ENCODE assay signal across 25 cellular contexts in the genomic region with DNA sequence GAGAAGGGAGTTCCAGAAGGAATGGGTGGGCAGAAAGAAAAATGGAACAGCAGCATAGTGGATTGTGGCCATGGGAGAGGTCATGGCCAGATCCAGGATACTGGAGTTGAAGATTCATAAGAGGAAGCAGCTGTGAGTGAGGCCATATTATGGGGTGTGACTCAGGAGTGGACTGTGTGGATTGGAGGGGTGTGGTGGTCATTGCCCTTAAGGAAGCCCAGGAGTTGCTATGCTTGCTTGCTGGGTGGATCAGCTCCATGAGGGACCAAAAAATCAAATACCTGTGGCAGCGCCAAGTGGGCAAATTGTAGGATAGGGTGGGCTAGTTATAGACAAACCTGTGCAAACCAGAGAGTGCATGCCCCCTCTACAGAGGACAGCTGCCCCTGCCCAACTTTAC. TPM values are rescaled to one million over a fixed set of nuclear protein-coding genes. Genes with fewer than 3 reads are reported as not detected.
A peak's percentile ranks its signal among the peaks of the same experiment; 100 is the strongest.
DNase-seq lines count a peak whose midpoint lies in the region; ATAC-seq and TF ChIP-seq lines count a peak whose summit lies in the region.
"Had no signal": no experiment of that assay in that cellular context is flagged by ENCODE, and none has a peak within 500 bp of the region (broad histone marks: within the 10 kb centered on the region; RNA-seq: fewer than 3 reads in every experiment).

No MANE protein-coding gene starts in this region.

- intact Hi-C loops in Right ventricle myocardium superior (cut with DNase I), result no loop called here
- intact Hi-C loops in heart right ventricle (cut with DNase I), result no loop called here
- intact Hi-C loops in aorta (cut with DNase I), result no loop called here

- H3K9me3 ChIP-seq in heart right ventricle (no peaks in the 10 kb centered on the region), RWPE2 (ENCODE audit: severe bottlenecking) (no peaks in the 10 kb centered on the region), aorta (ENCODE audit: control insufficient read depth, low read length) (no peaks in the 10 kb centered on the region)
- H3K9me3 ChIP-seq: HAP-1, neutrophil, upper lobe of right lung had no signal

- H3K27ac ChIP-seq in heart right ventricle (no peak overlapping the region), RWPE2 (ENCODE audit: poor library complexity, severe bottlenecking) (no peak overlapping the region), aorta (ENCODE audit: low read depth in 1 of 2, low read length in 2 of 2) (no peak overlapping the region)
- H3K27ac ChIP-seq: neutrophil, skin epidermis, upper lobe of right lung had no signal

- ATAC-seq in Right ventricle myocardium superior (ENCODE audit: poor library complexity) (peak; percentile 30), heart right ventricle (no peak), RWPE2 (ENCODE audit: low read depth) (peak; percentile 37; the same call in 2 of the 3 replicates), aorta (ENCODE audit: low FRiP score) (no peak), HG03095 (IDR thresholded peaks at IDR 0.05; ENCODE audit: unreplicated experiment) (no peak)
- ATAC-seq: activated CD8-positive, alpha-beta T cell treated with anti-CD3 and anti-CD28 coated beads, Interleukin-2, amount 10 ng/mL, durations not matched to agents 7 days and 5 days; effector memory CD8-positive, alpha-beta T cell; upper lobe of right lung had no signal

- H3K4me3 ChIP-seq in heart right ventricle (no peak overlapping the region), RWPE2 (ENCODE audit: severe bottlenecking) (no peak overlapping the region), aorta (ENCODE audit: low read length in 2 of 2) (no peak overlapping the region)
- H3K4me3 ChIP-seq: GM12878, HAP-1, skin epidermis, upper lobe of right lung had no signal

- TF ChIP-seq CTCF in heart right ventricle (IDR thresholded peaks at IDR 0.05) (no peak), RWPE2 (IDR thresholded peaks at IDR 0.05; ENCODE audit: poor library complexity, severe bottlenecking) (no peak), type B pancreatic cell (conservative IDR thresholded peaks at IDR 0.05) (no peak)

- peak overlapping the region; percentile 74 for H3K27ac Mint-ChIP-seq in type B pancreatic cell
- H3K27ac Mint-ChIP-seq: activated CD8-positive, alpha-beta T cell treated with anti-CD3 and anti-CD28 coated beads, Interleukin-2, amount 10 ng/mL, durations not matched to agents 7 days and 5 days; B cell; T-helper 1 cell treated with Interleukin-12 subunit alpha and Interleukin-12 subunit beta and Interleukin-4 antibody, amounts not matched to agents 30 μg/mL and 1 μg/mL, for 36 hours had no signal

- peaks cover 0 to 41% (median 7%) of the 10 kb centered on the region in 9 donors for H3K4me1 ChIP-seq in heart right ventricle
- peaks cover 26% of the 10 kb centered on the region for H3K4me1 ChIP-seq in RWPE2 (ENCODE audit: insufficient read depth, poor library complexity, severe bottlenecking)
- peaks cover 0 to 5% of the 10 kb centered on the region in 2 donors for H3K4me1 ChIP-seq in aorta (ENCODE audit: control insufficient read depth in 1 of 2, insufficient read depth in 2 of 2, low read length in 2 of 2)
- H3K4me1 ChIP-seq: upper lobe of right lung had no signal

- H3K36me3 Mint-ChIP-seq in type B pancreatic cell, result peaks cover 4% of the 10 kb centered on the region

- H3K27me3 Mint-ChIP-seq in type B pancreatic cell, result no peaks in the 10 kb centered on the region
- H3K27me3 Mint-ChIP-seq: B cell; effector memory CD8-positive, alpha-beta T cell had no signal

- no peaks in the 10 kb centered on the region for H3K9me3 Mint-ChIP-seq in type B pancreatic cell
- H3K9me3 Mint-ChIP-seq: effector memory CD8-positive, alpha-beta T cell; T-helper 1 cell treated with Interleukin-12 subunit alpha and Interleukin-12 subunit beta and Interleukin-4 antibody, amounts not matched to agents 30 μg/mL and 1 μg/mL, for 36 hours had no signal

- H3K4me3 Mint-ChIP-seq in type B pancreatic cell, result no peak overlapping the region
- H3K4me3 Mint-ChIP-seq: activated CD8-positive, alpha-beta T cell treated with anti-CD3 and anti-CD28 coated beads, Interleukin-2, amount 10 ng/mL, durations not matched to agents 7 days and 5 days; B cell; effector memory CD8-positive, alpha-beta T cell; T-helper 1 cell treated with Interleukin-12 subunit alpha and Interleukin-12 subunit beta and Interleukin-4 antibody, amounts not matched to agents 30 μg/mL and 1 μg/mL, for 36 hours had no signal

- H3K27me3 ChIP-seq in heart right ventricle (no peaks in the 10 kb centered on the region), RWPE2 (ENCODE audit: insufficient read depth, poor library complexity, severe bottlenecking) (no peaks in the 10 kb centered on the region), aorta (ENCODE audit: control insufficient read depth in 1 of 2, insufficient read depth in 2 of 2, low read length in 1 of 2) (no peaks in the 10 kb centered on the region)
- H3K27me3 ChIP-seq: neutrophil, upper lobe of right lung had no signal

- H3K36me3 ChIP-seq in heart right ventricle (no peaks in the 10 kb centered on the region), RWPE2 (ENCODE audit: low read depth) (no peaks in the 10 kb centered on the region), aorta (ENCODE audit: control insufficient read depth in 1 of 2, insufficient read depth in 2 of 2, low read length in 1 of 2) (no peaks in the 10 kb centered on the region)
- H3K36me3 ChIP-seq: HAP-1, neutrophil, upper lobe of right lung had no signal

- H3K4me1 Mint-ChIP-seq in type B pancreatic cell (ENCODE audit: unreplicated experiment), result peaks cover 32% of the 10 kb centered on the region

- WGBS in heart right ventricle, 2 donors, result 100% methylated on average over 1 of the region's 1 CpG
- 99 to 100% methylated on average over 1 of the region's 1 CpG for WGBS in aorta, 2 donors

- DNase-seq in Right ventricle myocardium superior, result no peak
- DNase-seq in heart right ventricle, result no peak
- DNase-seq in RWPE2 (ENCODE audit: low spot score), result no peak
- DNase-seq in kidney tubule cell (ENCODE audit: low spot score), result peak; percentile 69
- no peak for DNase-seq in type B pancreatic cell (ENCODE audit: extremely low spot score, unreplicated experiment)
- DNase-seq in aorta, result no peak
- no peak for DNase-seq in NCI-H526 (lab: John Stamatoyannopoulos, UW)
- DNase-seq: 8988T; activated CD8-positive, alpha-beta T cell treated with anti-CD3 and anti-CD28 coated beads, Interleukin-2, amount 10 ng/mL, durations not matched to agents 7 days and 5 days; activated gamma-delta T cell treated with Interleukin-2 at 50 U/mL for 16 hours; activated T-cell treated with anti-CD3 and anti-CD28 coated beads, Interleukin-2, amount 50 U/mL, for 1 hour; DMS79; effector memory CD8-positive, alpha-beta T cell; mammary epithelial cell; NCI-H1436; NCI-H510A; stimulated activated CD4-positive, alpha-beta T cell treated with anti-CD3 and anti-CD28 coated beads, Interleukin-2, amount 100 ng/mL, for 24 hours; upper lobe of right lung had no signal

RNA-seq across cellular contexts. Expression of a gene that starts 18.3 kb away (rescaled TPM):
- total RNA-seq in Right ventricle myocardium superior (1.8 TPM), heart right ventricle (1 to 10 TPM; 1.2 to 7.0 (median 4.7) TPM), type B pancreatic cell (ENCODE audit: low replicate concordance) (28.9 and 60.0 TPM in 2 replicates), aorta (10 to 100 TPM; 25.3 to 25.4 TPM)
- polyA plus RNA-seq in heart right ventricle (1 to 10 TPM; 1.3 to 7.5 TPM), aorta (1 to 10 TPM; 5.5 to 6.3 TPM)

Comparison
In these comparisons a context has a peak if more than half of its experiments do, and no peak if none do; other contexts are left out.
1. ATAC-seq: peak in Right ventricle myocardium superior (single experiment) and RWPE2 (single experiment); none in heart right ventricle (0 of 8), aorta (single experiment) and HG03095 (single experiment).